Comparison of ENCODE assay signal across 7 cellular contexts in genomic region chr19:35718345-35719041, GRCh38. TPM values are rescaled to one million over a fixed set of nuclear protein-coding genes. Genes with fewer than 3 reads are reported as not detected.
DNase-seq lines count a peak whose midpoint lies in the region; ATAC-seq and TF ChIP-seq lines count a peak whose summit lies in the region.

No MANE protein-coding gene starts in this region.

- H3F3A ChIP-seq in neural cell (ENCODE audit: insufficient read depth, low read length, poor library complexity, severe bottlenecking) = no peaks in the 10 kb centered on the region

- peak overlapping the region; percentile 70 for H3K4me2 ChIP-seq in neural cell (ENCODE audit: low read length)

- H4K20me1 ChIP-seq in neural cell (ENCODE audit: insufficient read depth) = no peaks in the 10 kb centered on the region

- peak; percentile 9 for ATAC-seq in GM18867 (IDR thresholded peaks at IDR 0.05; ENCODE audit: unreplicated experiment)

- no peak for TF ChIP-seq RAD21 in neural cell (conservative IDR thresholded peaks at IDR 0.05)

- H3K9me3 ChIP-seq in esophagus muscularis mucosa = no peaks in the 10 kb centered on the region
- H3K9me3 ChIP-seq in neural cell (ENCODE audit: low read length) = no peaks in the 10 kb centered on the region

- H3K4me1 ChIP-seq in esophagus muscularis mucosa = peaks cover 24 to 51% (median 40%) of the 10 kb centered on the region in 4 donors

- H2AFZ ChIP-seq in neural cell (ENCODE audit: low read depth, low read length) = no peak overlapping the region

- 0% methylated on average over 10 of the region's 42 CpGs for WGBS in esophagus muscularis mucosa

- peaks cover 22% of the 10 kb centered on the region for H3K79me2 ChIP-seq in neural cell (replicated peaks; ENCODE audit: insufficient read depth, low read length)

- H3K27me3 ChIP-seq in esophagus muscularis mucosa = no peaks in the 10 kb centered on the region
- no peaks in the 10 kb centered on the region for H3K27me3 ChIP-seq in neural cell (ENCODE audit: insufficient read depth, low read depth, low read length)

- peak overlapping the region; percentile 87 for H3K4me3 ChIP-seq in Jurkat, Clone E6-1 (ENCODE audit: low read length)
- H3K4me3 ChIP-seq in esophagus muscularis mucosa (peak overlapping the region; percentile 76 to 98 (median 88)), neural cell (ENCODE audit: low read length) (peak overlapping the region; percentile 94)

- no peak for TF ChIP-seq CTCF in esophagus muscularis mucosa (IDR thresholded peaks at IDR 0.05)
- no peak for TF ChIP-seq CTCF in neural cell (IDR thresholded peaks at IDR 0.05; ENCODE audit: poor library complexity, severe bottlenecking)

- TF ChIP-seq POLR2A in esophagus muscularis mucosa (IDR thresholded peaks at IDR 0.05; ENCODE audit: low read depth) = no peak

- TF ChIP-seq EP300 in esophagus muscularis mucosa (IDR thresholded peaks at IDR 0.05) (no peak), neural cell (conservative IDR thresholded peaks at IDR 0.05; ENCODE audit: poor library complexity, severe bottlenecking) (no peak)

- no peaks in the 10 kb centered on the region for H3K9me2 ChIP-seq in neural cell (ENCODE audit: insufficient read depth, low read length)

- peak overlapping the region; percentile 87 to 94 (median 92) for H3K27ac ChIP-seq in esophagus muscularis mucosa (replicated peaks in 1 of 4)
- H3K27ac ChIP-seq in neural cell (ENCODE audit: low read length) = peak overlapping the region; percentile 70

- H3K36me3 ChIP-seq in esophagus muscularis mucosa (peaks cover 28 to 40% (median 39%) of the 10 kb centered on the region in 4 donors), neural cell (ENCODE audit: insufficient read depth, low read length) (no peaks in the 10 kb centered on the region)

- intact Hi-C loops in esophagus muscularis mucosa (cut with DNase I) = loop anchor here (5.0 kb wide), 1 partner anchor 171 kb away; the partner anchor contains the start of gene TMEM147

- H3K9ac ChIP-seq in neural cell (ENCODE audit: low read length) = peak overlapping the region; percentile 82

- no peak for DNase-seq in Jurkat, Clone E6-1 (ENCODE audit: low read depth, low spot score)
- peak; percentile 59 for DNase-seq in activated T-cell treated with anti-CD3 and anti-CD28 coated beads for 48 hours (ENCODE audit: low read depth)
- DNase-seq in esophagus muscularis mucosa (ENCODE audit: extremely low spot score) = no peak
- no peak for DNase-seq in NCI-H446 treated with DMSO at 0.1 percent for 48 hours (lab: John Stamatoyannopoulos, UW)
- DNase-seq in Ammon's horn (ENCODE audit: low spot score) = no peak

TF ChIP-seq in neural cell, 6 proteins besides CTCF, POLR2A, EP300 and RAD21:
- TF ChIP-seq EZH2 (IDR thresholded peaks at IDR 0.05; ENCODE audit: borderline replicate concordance, insufficient read depth, low read length, poor library complexity, severe bottlenecking) (no peak), MXI1 (conservative IDR thresholded peaks at IDR 0.05; ENCODE audit: poor library complexity, severe bottlenecking) (peak; percentile 24)

RNA-seq across cellular contexts. Expression of gene KMT2B, which starts 0.7 kb away (rescaled TPM):
- polyA plus RNA-seq in Jurkat, Clone E6-1 (2012; ENCODE audit: insufficient read depth, insufficient read length) = 39.4 TPM
- 10 to 100 TPM; 22.0 to 30.6 (median 24.2) TPM for total RNA-seq in esophagus muscularis mucosa
- polyA plus RNA-seq in neural cell = 9.0 and 15.8 TPM in 2 replicates
- 8.0 and 12.0 TPM in 2 replicates for polyA minus RNA-seq in neural cell

RNA-seq across cellular contexts. Expression of gene ZBTB32, which starts 14.1 kb away (rescaled TPM):
- not detected for polyA plus RNA-seq in Jurkat, Clone E6-1 (2012; ENCODE audit: insufficient read depth, insufficient read length)
- not detected for total RNA-seq in esophagus muscularis mucosa
- not detected in 2 replicates for polyA plus RNA-seq in neural cell
- not detected in 2 replicates for polyA minus RNA-seq in neural cell

RNA-seq across cellular contexts. Expression of gene IGFLR1, which starts 23.8 kb away (rescaled TPM):
- polyA plus RNA-seq in Jurkat, Clone E6-1 (2012; ENCODE audit: insufficient read depth, insufficient read length) = 9.3 TPM
- 1 to 10 TPM; 1.7 to 8.1 (median 5.9) TPM for total RNA-seq in esophagus muscularis mucosa
- 4.6 and 7.2 TPM in 2 replicates for polyA plus RNA-seq in neural cell
- not detected in 2 replicates for polyA minus RNA-seq in neural cell

RNA-seq across cellular contexts. Expression of gene U2AF1L4, which starts 26.7 kb away (rescaled TPM):
- 48.2 TPM for polyA plus RNA-seq in Jurkat, Clone E6-1 (2012; ENCODE audit: insufficient read depth, insufficient read length)
- 10 to 100 TPM in 3 of 4 donors, 1 to 10 TPM in 1; 7.9 to 31.1 (median 20.9) TPM for total RNA-seq in esophagus muscularis mucosa
- 54.7 and 57.0 TPM in 2 replicates for polyA plus RNA-seq in neural cell
- 13.0 and 16.3 TPM in 2 replicates for polyA minus RNA-seq in neural cell

RNA-seq across cellular contexts. Expression of gene PSENEN, which starts 27.0 kb away (rescaled TPM):
- polyA plus RNA-seq in Jurkat, Clone E6-1 (2012; ENCODE audit: insufficient read depth, insufficient read length) = 76.0 TPM
- 10 to 100 TPM; 27.4 to 48.7 (median 33.8) TPM for total RNA-seq in esophagus muscularis mucosa
- 46.2 and 46.7 TPM in 2 replicates for polyA plus RNA-seq in neural cell
- 18.0 and 22.3 TPM in 2 replicates for polyA minus RNA-seq in neural cell
